Comparison of ENCODE assay signal across 8 cellular contexts in genomic region chr3:132034486-132035464, GRCh38. TPM values are rescaled to one million over a fixed set of nuclear protein-coding genes. Genes with fewer than 3 reads are reported as not detected.
DNase-seq lines count a peak whose midpoint lies in the region; ATAC-seq and TF ChIP-seq lines count a peak whose summit lies in the region.

TSS of gene CPNE4 (minus strand) at chr3:132035014.

- no TSS peak for BruUV-seq in HCT116 (replicated peaks; lab: Mats Ljungman, UMichigan)

- H3K79me2 ChIP-seq in HCT116 (ENCODE audit: insufficient read depth, low read length) = no peaks in the 10 kb centered on the region
- H3K79me2 ChIP-seq in parathyroid adenoma = no peaks in the 10 kb centered on the region

- RAD21 ChIA-PET in HCT116 (lab: Charles Lee; ENCODE audit: low non-redundant PET in 1 of 2, low total read pairs in 2 of 2, uncharacterized antibody in 2 of 2, unreplicated experiment in 2 of 2) = no interaction called here

- H3K9me2 ChIP-seq in HCT116 (ENCODE audit: insufficient read depth) = no peaks in the 10 kb centered on the region

- no peaks in the 10 kb centered on the region for H4K20me1 ChIP-seq in HCT116 (ENCODE audit: insufficient read depth)

- no peaks in the 10 kb centered on the region for H3K4me1 ChIP-seq in HCT116 (ENCODE audit: control insufficient read depth in 1 of 2, insufficient read depth in 2 of 2, low read length in 2 of 2)
- peaks cover 4% of the 10 kb centered on the region for H3K4me1 ChIP-seq in cardiac muscle cell (ENCODE audit: low read depth)
- no peaks in the 10 kb centered on the region for H3K4me1 ChIP-seq in parathyroid adenoma
- H3K4me1 ChIP-seq in uterus = peaks cover 0 to 6% of the 10 kb centered on the region in 2 donors

- peaks cover 83% of the 10 kb centered on the region for H3K27me3 Mint-ChIP-seq in activated naive CD8-positive, alpha-beta T cell treated with anti-CD3 and anti-CD28 coated beads for 36 hours

- in situ Hi-C loops in SK-MEL-5 (cut with HindIII; ENCODE audit: low pct_unique_long_range_greater_than_20kb, low sequenced_read_pairs) = no loop called here

- intact Hi-C loops in HCT116 (cut with micrococcal nuclease) = loop anchor here (5.0 kb wide), 1 partner anchor 363 kb away; no protein-coding TSS in a partner anchor
- intact Hi-C loops in uterus (cut with DNase I; ENCODE audit: low total_unique reads) = no loop called here

- peaks cover 7% of the 10 kb centered on the region for H3K4me1 Mint-ChIP-seq in activated naive CD8-positive, alpha-beta T cell treated with anti-CD3 and anti-CD28 coated beads for 36 hours

- H3K4me2 ChIP-seq in HCT116 (ENCODE audit: low read length) (peak within 1 kb of the TSS; percentile 34), parathyroid adenoma (ENCODE audit: low read length) (peak within 1 kb of the TSS; percentile 42)

- POLR2A ChIA-PET in HCT116 (lab: Charles Lee) = no interaction called here

- peak; percentile 100 for ATAC-seq in HCT116

- CTCF ChIA-PET in HCT116 (lab: Charles Lee) = interaction anchor here (0.6 to 1.1 kb wide), 11 partner anchors 19 to 1002 kb away, joined by 3 to 8 read pairs (median 3); no protein-coding TSS in a partner anchor

- no peak within 1 kb of the TSS for H3K27ac Mint-ChIP-seq in activated naive CD8-positive, alpha-beta T cell treated with anti-CD3 and anti-CD28 coated beads for 36 hours

- no peak within 1 kb of the TSS for H3K27ac ChIP-seq in HCT116 (ENCODE audit: low read depth, low read length)
- no peak within 1 kb of the TSS for H3K27ac ChIP-seq in cardiac muscle cell
- peak within 1 kb of the TSS; percentile 50 for H3K27ac ChIP-seq in parathyroid adenoma
- H3K27ac ChIP-seq in uterus = no peak within 1 kb of the TSS

- H3K9me3 ChIP-seq in HCT116 (ENCODE audit: control insufficient read depth in 1 of 2, insufficient read depth in 1 of 2, low read depth in 1 of 2, low read length in 2 of 2) (no peaks in the 10 kb centered on the region), cardiac muscle cell (ENCODE audit: low read depth) (no peaks in the 10 kb centered on the region), parathyroid adenoma (ENCODE audit: control insufficient read depth, low read length) (no peaks in the 10 kb centered on the region), uterus (no peaks in the 10 kb centered on the region)

- H3K36me3 ChIP-seq in HCT116 (ENCODE audit: control insufficient read depth in 1 of 2, insufficient read depth in 2 of 2, low read length in 2 of 2) = no peaks in the 10 kb centered on the region
- H3K36me3 ChIP-seq in cardiac muscle cell = no peaks in the 10 kb centered on the region
- no peaks in the 10 kb centered on the region for H3K36me3 ChIP-seq in parathyroid adenoma (ENCODE audit: control insufficient read depth, insufficient read depth, low read length)
- no peaks in the 10 kb centered on the region for H3K36me3 ChIP-seq in uterus

- peaks cover 21% of the 10 kb centered on the region for H3K27me3 ChIP-seq in HCT116 (ENCODE audit: insufficient read depth, low read length)
- peaks cover 45% of the 10 kb centered on the region for H3K27me3 ChIP-seq in cardiac muscle cell
- H3K27me3 ChIP-seq in parathyroid adenoma (ENCODE audit: control insufficient read depth, insufficient read depth, low read length) = no peaks in the 10 kb centered on the region
- H3K27me3 ChIP-seq in uterus = peaks cover 8 to 24% of the 10 kb centered on the region in 2 donors

- DNase-seq in EH (ENCODE audit: low read depth) (peak; percentile 72), HCT116 (ENCODE audit: low read depth, low spot score) (peak; percentile 33), NCI-H1048 (lab: John Stamatoyannopoulos, UW) (peak; percentile 79), SK-MEL-5 (ENCODE audit: low read depth, low spot score) (peak; percentile 69), cardiac muscle cell (ENCODE audit: low read depth in 1 of 2, low spot score in 1 of 2) (peak; percentile 80 to 96), uterus (peak; percentile 14 to 32)
- peak; percentile 75 for DNase-seq in activated naive CD8-positive, alpha-beta T cell treated with anti-CD3 and anti-CD28 coated beads for 36 hours

- TF ChIP-seq POLR2A in HCT116 (IDR thresholded peaks at IDR 0.05; ENCODE audit: borderline replicate concordance, extremely low read depth, insufficient read depth, insufficient read length) (no peak), uterus (IDR thresholded peaks at IDR 0.05) (no peak)

- TF ChIP-seq RAD21 in HCT116 (IDR thresholded peaks at IDR 0.05; ENCODE audit: low read depth) = peak; percentile 56

- TF ChIP-seq CTCF in HCT116 (IDR thresholded peaks at IDR 0.05 in 2 of 3, conservative IDR thresholded peaks at IDR 0.05 in 1 of 3; ENCODE audit: borderline replicate concordance in 1 of 3, insufficient read depth in 1 of 3, low read depth in 2 of 3, low read length in 2 of 3) = peak; percentile 58 to 90 (median 73); a peak in 5 of 6 replicates
- TF ChIP-seq CTCF in cardiac muscle cell (IDR thresholded peaks at IDR 0.05; ENCODE audit: low read depth, low read length) = peak; percentile 94
- TF ChIP-seq CTCF in parathyroid adenoma (IDR thresholded peaks at IDR 0.05) = peak; percentile 91
- TF ChIP-seq CTCF in uterus (IDR thresholded peaks at IDR 0.05) = peak in 2 of 4 experiments; percentile 22

- H3K9ac ChIP-seq in HCT116 (ENCODE audit: low read length) = no peak within 1 kb of the TSS
- no peak within 1 kb of the TSS for H3K9ac ChIP-seq in parathyroid adenoma

- H3K4me3 ChIP-seq in HCT116 (replicated peaks in 1 of 2; ENCODE audit: low read depth in 1 of 2, low read length in 2 of 2) = no peak within 1 kb of the TSS
- H3K4me3 ChIP-seq in cardiac muscle cell = peak within 1 kb of the TSS; percentile 23
- H3K4me3 ChIP-seq in parathyroid adenoma (ENCODE audit: low read depth, low read length) = no peak within 1 kb of the TSS
- no peak within 1 kb of the TSS for H3K4me3 ChIP-seq in uterus

- H3K4me3 Mint-ChIP-seq in activated naive CD8-positive, alpha-beta T cell treated with anti-CD3 and anti-CD28 coated beads for 36 hours = no peak within 1 kb of the TSS

- no peak within 1 kb of the TSS for H2AFZ ChIP-seq in HCT116 (ENCODE audit: low read depth, low read length, poor library complexity, severe bottlenecking)
- peak within 1 kb of the TSS; percentile 90 for H2AFZ ChIP-seq in parathyroid adenoma

- no peaks in the 10 kb centered on the region for H3K36me3 Mint-ChIP-seq in activated naive CD8-positive, alpha-beta T cell treated with anti-CD3 and anti-CD28 coated beads for 36 hours

- no peaks in the 10 kb centered on the region for H3K9me3 Mint-ChIP-seq in activated naive CD8-positive, alpha-beta T cell treated with anti-CD3 and anti-CD28 coated beads for 36 hours

TF ChIP-seq in HCT116, 20 proteins besides CTCF, POLR2A, EP300 and RAD21:
- no peak for TF ChIP-seq ATF3 (IDR thresholded peaks at IDR 0.05)
- no peak for TF ChIP-seq SIN3A (IDR thresholded peaks at IDR 0.05; ENCODE audit: low read depth)
- TF ChIP-seq ZFX (IDR thresholded peaks at IDR 0.05) = no peak
- TF ChIP-seq EGR1 (IDR thresholded peaks at IDR 0.05; ENCODE audit: low read depth) = no peak
- no peak for TF ChIP-seq SP1 (IDR thresholded peaks at IDR 0.05; ENCODE audit: low read depth)
- TF ChIP-seq CBX3 (IDR thresholded peaks at IDR 0.05; ENCODE audit: low read depth) = peak; percentile 46; the same call in 1 of the 2 replicates
- no peak for TF ChIP-seq SRF (IDR thresholded peaks at IDR 0.05; ENCODE audit: low read depth)
- peak; percentile 45 for TF ChIP-seq YY1 (IDR thresholded peaks at IDR 0.05; ENCODE audit: extremely low read depth, insufficient replicate concordance, low read depth, low read length)
- no peak for TF ChIP-seq ZNF274 (IDR thresholded peaks at IDR 0.05; ENCODE audit: low read depth, low read length)
- no peak for TF ChIP-seq TCF7L2 (IDR thresholded peaks at IDR 0.05; ENCODE audit: borderline replicate concordance, extremely low read depth, insufficient read depth, insufficient read length)
- TF ChIP-seq REST (IDR thresholded peaks at IDR 0.05; ENCODE audit: low read depth) = peak; percentile 98
- no peak for TF ChIP-seq EZH2phosphoT487 (IDR thresholded peaks at IDR 0.05; ENCODE audit: borderline replicate concordance)
- TF ChIP-seq FOSL1 (IDR thresholded peaks at IDR 0.05; ENCODE audit: low read depth) = no peak

RNA-seq across cellular contexts. Expression of gene CPNE4, which starts in this region (rescaled TPM):
- total RNA-seq in HCT116 (2021; ENCODE audit: unreplicated experiment) (not detected), cardiac muscle cell (2.7 and 7.6 TPM in 2 replicates), uterus (under 1 TPM in 1 of 4 donors, not detected in 3; 0.35 TPM)
- not detected in 2 replicates for polyA plus RNA-seq in HCT116 (2012)
- not detected in 2 replicates for total RNA-seq in SK-MEL-5 (2014; rRNA removed; shearing (Covaris generic))
- polyA plus RNA-seq in SK-MEL-5 (2015; cell fraction: cytosol; rRNA removed) = not detected in 2 replicates
- not detected in 2 replicates for polyA plus RNA-seq in SK-MEL-5 (2015; cell fraction: nucleus; rRNA removed)
- total RNA-seq in activated naive CD8-positive, alpha-beta T cell treated with anti-CD3 and anti-CD28 coated beads for 36 hours = not detected
- polyA plus RNA-seq in cardiac muscle cell = 3.3 and 7.3 TPM in 2 replicates

Comparison
In these comparisons a context has a peak if more than half of its experiments do, and no peak if none do; other contexts are left out.
1. Peak in DNase-seq, ATAC-seq and H3K4me2 ChIP-seq in HCT116; RNA of the gene not detected or under 1 TPM.
2. Peak in DNase-seq in SK-MEL-5; RNA of the gene not detected or under 1 TPM.
3. Peak in DNase-seq in activated naive CD8-positive, alpha-beta T cell treated with anti-CD3 and anti-CD28 coated beads for 36 hours; RNA of the gene not detected or under 1 TPM.
4. Peak in DNase-seq in uterus; RNA of the gene not detected or under 1 TPM.
5. DNase-seq: peak in every context shown above with its lines; median percentile 88 in cardiac muscle cell; 79 in NCI-H1048; 75 in activated naive CD8-positive, alpha-beta T cell treated with anti-CD3 and anti-CD28 coated beads for 36 hours; 72 in EH; 69 in SK-MEL-5; 33 in HCT116; 23 in uterus.